20 cellular contexts compared by ENCODE assay signal in genomic region chr22:33513388-33514336, GRCh38.
A peak's percentile ranks its signal among the peaks of the same experiment; 100 is the strongest.
DNase-seq lines count a peak whose midpoint lies in the region; ATAC-seq and TF ChIP-seq lines count a peak whose summit lies in the region.
"Had no signal": no experiment of that assay in that cellular context is flagged by ENCODE, and none has a peak within 500 bp of the region (broad histone marks: within the 10 kb centered on the region; RNA-seq: fewer than 3 reads in every experiment).

No MANE protein-coding gene starts in this region.

- no peaks in the 10 kb centered on the region for H3K9me3 ChIP-seq in endodermal cell (ENCODE audit: control insufficient read depth, low read length)
- H3K9me3 ChIP-seq in mesodermal cell (ENCODE audit: control insufficient read depth, low read length), result no peaks in the 10 kb centered on the region
- H3K9me3 ChIP-seq: BE2C had no signal

- H3K4me1 Mint-ChIP-seq in endodermal cell, result peaks cover 10% of the 10 kb centered on the region
- H3K4me1 Mint-ChIP-seq: stimulated activated naive CD8-positive, alpha-beta T cell treated with anti-CD3 and anti-CD28 coated beads, Interleukin-15, amount 100 ng/mL, for 72 hours had no signal

- H3K27ac Mint-ChIP-seq in endodermal cell, result no peak overlapping the region
- H3K27ac Mint-ChIP-seq: stimulated activated naive CD8-positive, alpha-beta T cell treated with anti-CD3 and anti-CD28 coated beads, Interleukin-15, amount 100 ng/mL, for 72 hours; T-helper 1 cell treated with Interleukin-12 subunit alpha and Interleukin-12 subunit beta and Interleukin-4 antibody, amounts not matched to agents 30 μg/mL and 1 μg/mL, for 36 hours had no signal

- DNase-seq in DMS53 (lab: John Stamatoyannopoulos, UW) (peak; percentile 56), LNCaP clone FGC (ENCODE audit: low read depth) (peak; percentile 36), endodermal cell (no peak), GM10248 (ENCODE audit: extremely low spot score) (no peak), GDM1 (lab: John Stamatoyannopoulos, UW) (no peak)
- DNase-seq: activated CD4-positive, alpha-beta T cell treated with anti-CD3 and anti-CD28 coated beads, Interleukin-2, amount 50 U/mL, for 48 hours; activated naive CD4-positive, alpha-beta T cell; BE2C; Calu3; GF-D8; NCI-H1694 treated with DMSO at 0.1 percent for 48 hours; occipital lobe; stimulated activated CD4-positive, alpha-beta T cell treated with anti-CD3 and anti-CD28 coated beads, Interleukin-2, amount 100 ng/mL, for 24 hours; stimulated activated naive CD8-positive, alpha-beta T cell treated with anti-CD3 and anti-CD28 coated beads, Interleukin-15, amount 100 ng/mL, for 72 hours had no signal

- 89 to 97% methylated on average over 3 to 5 of the region's 7 CpGs for WGBS in endodermal cell (ENCODE audit: insufficient coverage in 1 of 2, insufficient read length in 1 of 2), 2 experiments
- 77 to 100% methylated on average over 2 of the region's 7 CpGs for WGBS in mesodermal cell (ENCODE audit: insufficient coverage in 2 of 2), 2 experiments

- peak overlapping the region; percentile 42 for H3K27ac ChIP-seq in endodermal cell (ENCODE audit: low read depth, low read length)
- peak overlapping the region; percentile 76 for H3K27ac ChIP-seq in mesodermal cell (ENCODE audit: low read depth, low read length, severe bottlenecking)
- H3K27ac ChIP-seq: foreskin keratinocyte, VCaP had no signal

- no peak overlapping the region for H3K9ac ChIP-seq in endodermal cell (ENCODE audit: extremely low read depth, low read length, poor library complexity, severe bottlenecking)

- no peak for TF ChIP-seq CTCF in LNCaP clone FGC (IDR thresholded peaks at IDR 0.05; ENCODE audit: control insufficient read depth, extremely low read depth, insufficient read depth)
- TF ChIP-seq CTCF in endodermal cell (conservative IDR thresholded peaks at IDR 0.05), result no peak
- TF ChIP-seq CTCF in GM10248 (IDR thresholded peaks at IDR 0.05; ENCODE audit: control extremely low read depth, extremely low read depth, low read depth, missing control alignments), result no peak

- H3K36me3 ChIP-seq in endodermal cell (ENCODE audit: control insufficient read depth, insufficient read depth, low read length) (no peaks in the 10 kb centered on the region), mesodermal cell (ENCODE audit: control insufficient read depth, insufficient read depth, low read length) (no peaks in the 10 kb centered on the region)
- H3K36me3 ChIP-seq: BE2C had no signal

- H3K4me3 ChIP-seq in LNCaP clone FGC (ENCODE audit: low read depth, low read length) (no peak overlapping the region), endodermal cell (ENCODE audit: low read length) (no peak overlapping the region), mesodermal cell (ENCODE audit: extremely low read depth, insufficient read depth, low read length, poor library complexity, severe bottlenecking) (no peak overlapping the region)

- ATAC-seq in GM18517 (IDR thresholded peaks at IDR 0.05; ENCODE audit: unreplicated experiment), result no peak
- ATAC-seq: foreskin keratinocyte; sciatic nerve; stimulated activated naive CD8-positive, alpha-beta T cell treated with anti-CD3 and anti-CD28 coated beads, Interleukin-15, amount 100 ng/mL, for 72 hours had no signal

- CTCF ChIA-PET in GM10248 (lab: Yijun Ruan, JAX), result no interaction called here

- no peak overlapping the region for H3K4me3 Mint-ChIP-seq in endodermal cell
- H3K4me3 Mint-ChIP-seq: stimulated activated naive CD8-positive, alpha-beta T cell treated with anti-CD3 and anti-CD28 coated beads, Interleukin-15, amount 100 ng/mL, for 72 hours; T-helper 1 cell treated with Interleukin-12 subunit alpha and Interleukin-12 subunit beta and Interleukin-4 antibody, amounts not matched to agents 30 μg/mL and 1 μg/mL, for 36 hours had no signal

- H3K9me3 Mint-ChIP-seq in endodermal cell, result no peaks in the 10 kb centered on the region
- H3K9me3 Mint-ChIP-seq: stimulated activated naive CD8-positive, alpha-beta T cell treated with anti-CD3 and anti-CD28 coated beads, Interleukin-15, amount 100 ng/mL, for 72 hours; T-helper 1 cell treated with Interleukin-12 subunit alpha and Interleukin-12 subunit beta and Interleukin-4 antibody, amounts not matched to agents 30 μg/mL and 1 μg/mL, for 36 hours had no signal

- POLR2A ChIA-PET in GM10248 (lab: Yijun Ruan, JAX), result no interaction called here

- H3K4me1 ChIP-seq in endodermal cell (ENCODE audit: control insufficient read depth, insufficient read depth, low read length) (no peaks in the 10 kb centered on the region), mesodermal cell (ENCODE audit: control insufficient read depth, insufficient read depth, low read length, poor library complexity, severe bottlenecking) (peaks cover 4% of the 10 kb centered on the region)
- H3K4me1 ChIP-seq: BE2C, foreskin keratinocyte had no signal

- H3K27me3 ChIP-seq in endodermal cell (ENCODE audit: control insufficient read depth, insufficient read depth, low read length, poor library complexity, severe bottlenecking), result no peaks in the 10 kb centered on the region
- H3K27me3 ChIP-seq: BE2C, foreskin keratinocyte had no signal

- H3K36me3 Mint-ChIP-seq in endodermal cell (ENCODE audit: low read depth), result no peaks in the 10 kb centered on the region

- peaks cover 9% of the 10 kb centered on the region for H3K27me3 Mint-ChIP-seq in endodermal cell (ENCODE audit: insufficient read depth)
- H3K27me3 Mint-ChIP-seq: stimulated activated naive CD8-positive, alpha-beta T cell treated with anti-CD3 and anti-CD28 coated beads, Interleukin-15, amount 100 ng/mL, for 72 hours had no signal

Comparison
In these comparisons a context has a peak if more than half of its experiments do, and no peak if none do; other contexts are left out.
1. DNase-seq: peak in DMS53 (single experiment) and LNCaP clone FGC (single experiment); none in endodermal cell (single experiment), GM10248 (single experiment) and GDM1 (single experiment).